26 cellular contexts compared by ENCODE assay signal in the genomic region with DNA sequence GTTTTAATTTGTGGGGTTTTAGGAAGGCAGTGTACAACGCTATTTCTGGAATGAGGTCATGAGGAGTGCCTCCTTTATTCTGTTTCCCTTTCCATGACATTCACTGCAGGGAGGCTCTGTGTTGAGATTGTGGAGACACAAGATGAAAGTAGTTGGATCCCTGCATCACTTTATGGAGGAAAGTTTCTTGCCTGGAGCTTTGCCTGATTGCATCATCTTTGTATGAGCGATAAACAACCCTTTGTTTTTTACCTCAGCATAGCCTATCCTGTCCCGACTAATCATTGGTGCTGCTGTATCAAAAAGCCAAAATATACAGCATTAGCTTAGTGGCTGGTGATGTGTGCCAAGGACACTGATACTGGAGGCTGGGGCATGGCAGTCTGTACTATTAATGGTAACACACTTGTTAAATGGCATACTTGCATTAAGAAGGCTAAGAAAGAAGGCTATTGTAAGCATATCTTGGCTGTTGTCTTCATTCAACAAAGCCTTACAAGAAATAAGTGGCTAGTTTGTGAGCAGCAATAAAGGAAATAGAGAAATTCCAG. TPM values are rescaled to one million over a fixed set of nuclear protein-coding genes. Genes with fewer than 3 reads are reported as not detected.
"Had no signal": no experiment of that assay in that cellular context is flagged by ENCODE, and none has a peak within 500 bp of the region (broad histone marks: within the 10 kb centered on the region; RNA-seq: fewer than 3 reads in every experiment).

No MANE protein-coding gene starts in this region.

- H3K36me3 ChIP-seq: brain microvascular endothelial cell had no signal

- H3K4me3 Mint-ChIP-seq: activated CD8-positive, alpha-beta T cell treated with anti-CD3 and anti-CD28 coated beads for 36 hours; activated naive CD4-positive, alpha-beta T cell treated with anti-CD3 and anti-CD28 coated beads, Interleukin-2, amount 10 ng/mL, durations not matched to agents 7 days and 5 days; activated naive CD8-positive, alpha-beta T cell treated with anti-CD3 and anti-CD28 coated beads for 36 hours; activated T-cell treated with anti-CD3 and anti-CD28 coated beads, Interleukin-2, amount 50 U/mL, for 72 hours had no signal

- H3K9me3 ChIP-seq: SK-N-SH had no signal

- DNase-seq: activated CD4-positive, CD25-positive, alpha-beta regulatory T cell; activated CD8-positive, alpha-beta memory T cell treated with anti-CD3 and anti-CD28 coated beads, Interleukin-2, amount 50 U/mL, for 4 hours; activated CD8-positive, alpha-beta T cell treated with anti-CD3 and anti-CD28 coated beads for 36 hours; activated gamma-delta T cell treated with Interleukin-2 at 50 U/mL for 16 hours; activated naive CD4-positive, alpha-beta T cell treated with anti-CD3 and anti-CD28 coated beads, Interleukin-2, amount 10 ng/mL, durations not matched to agents 7 days and 5 days; activated naive CD8-positive, alpha-beta T cell treated with anti-CD3 and anti-CD28 coated beads for 36 hours; activated T-cell treated with anti-CD3 and anti-CD28 coated beads, Interleukin-2, amount 50 U/mL, for 72 hours; brain microvascular endothelial cell; central memory CD4-positive, alpha-beta T cell; MM.1S; NCI-H1105; NCI-H1436; NCI-H1694 treated with DMSO at 0.1 percent for 48 hours; NCI-H2029 treated with DMSO at 0.1 percent for 48 hours; NCI-H345; NCI-H510A; NCI-H69; NK-92 treated with Interleukin-12 subunit alpha and Interleukin-12 subunit beta, amount 100 ng/mL, for 24 hours; PC-3; SK-N-SH; T-helper 1 cell had no signal

- H3K9ac ChIP-seq: SK-N-SH had no signal

- H3K36me3 Mint-ChIP-seq: activated naive CD4-positive, alpha-beta T cell treated with anti-CD3 and anti-CD28 coated beads, Interleukin-2, amount 10 ng/mL, durations not matched to agents 7 days and 5 days; activated naive CD8-positive, alpha-beta T cell treated with anti-CD3 and anti-CD28 coated beads for 36 hours had no signal

- H3K9me3 Mint-ChIP-seq: activated CD8-positive, alpha-beta T cell treated with anti-CD3 and anti-CD28 coated beads for 36 hours; activated naive CD4-positive, alpha-beta T cell treated with anti-CD3 and anti-CD28 coated beads, Interleukin-2, amount 10 ng/mL, durations not matched to agents 7 days and 5 days; activated naive CD8-positive, alpha-beta T cell treated with anti-CD3 and anti-CD28 coated beads for 36 hours; activated T-helper 2 cell treated with anti-CD3 and anti-CD28 coated beads, Interferon-gamma antibody, Interleukin-2, Interleukin-4, amounts not matched to agents 10 μg/mL and 5 μg/mL and 100 μg/mL, durations not matched to agents 14 hours and 24 hours and 36 hours had no signal

- H3K27me3 ChIP-seq: brain microvascular endothelial cell had no signal

- FAIRE-seq: RCC 7860 had no signal

- H3K4me1 Mint-ChIP-seq: activated naive CD4-positive, alpha-beta T cell treated with anti-CD3 and anti-CD28 coated beads, Interleukin-2, amount 10 ng/mL, durations not matched to agents 7 days and 5 days; activated naive CD8-positive, alpha-beta T cell treated with anti-CD3 and anti-CD28 coated beads for 36 hours had no signal

- H3K27ac ChIP-seq: brain microvascular endothelial cell, VCaP had no signal

- H3K27ac Mint-ChIP-seq: activated CD8-positive, alpha-beta T cell treated with anti-CD3 and anti-CD28 coated beads for 36 hours; activated naive CD4-positive, alpha-beta T cell treated with anti-CD3 and anti-CD28 coated beads, Interleukin-2, amount 10 ng/mL, durations not matched to agents 7 days and 5 days; activated naive CD8-positive, alpha-beta T cell treated with anti-CD3 and anti-CD28 coated beads for 36 hours; activated T-cell treated with anti-CD3 and anti-CD28 coated beads, Interleukin-2, amount 50 U/mL, for 72 hours; activated T-helper 2 cell treated with anti-CD3 and anti-CD28 coated beads, Interferon-gamma antibody, Interleukin-2, Interleukin-4, amounts not matched to agents 10 μg/mL and 5 μg/mL and 100 μg/mL, durations not matched to agents 14 hours and 24 hours and 36 hours had no signal

- H3K4me2 ChIP-seq: SK-N-SH had no signal

RNA-seq across cellular contexts. Expression of gene SLC5A4, which starts 31.2 kb away (rescaled TPM):
- total RNA-seq: activated CD8-positive, alpha-beta T cell treated with anti-CD3 and anti-CD28 coated beads for 36 hours; activated naive CD8-positive, alpha-beta T cell treated with anti-CD3 and anti-CD28 coated beads for 36 hours; activated T-cell treated with anti-CD3 and anti-CD28 coated beads, Interleukin-2, amount 50 U/mL, for 72 hours; activated T-helper 2 cell treated with anti-CD3 and anti-CD28 coated beads, Interferon-gamma antibody, Interleukin-2, Interleukin-4, amounts not matched to agents 10 μg/mL and 5 μg/mL and 100 μg/mL, durations not matched to agents 14 hours and 24 hours and 36 hours; chondrocyte; PC-3; T-helper 2 cell treated with Interferon-gamma antibody and Interleukin-4, amounts not matched to agents 100 ng/mL and 5 ng/mL, for 36 hours had no signal
